9 cellular contexts compared by ENCODE assay signal in genomic region chr10:48215148-48215982, GRCh38. TPM values are rescaled to one million over a fixed set of nuclear protein-coding genes. Genes with fewer than 3 reads are reported as not detected.
DNase-seq lines count a peak whose midpoint lies in the region; ATAC-seq and TF ChIP-seq lines count a peak whose summit lies in the region.
"Had no signal": no experiment of that assay in that cellular context is flagged by ENCODE, and none has a peak within 500 bp of the region (broad histone marks: within the 10 kb centered on the region; RNA-seq: fewer than 3 reads in every experiment).

No MANE protein-coding gene starts in this region.

- TF ChIP-seq CTCF in dorsolateral prefrontal cortex (IDR thresholded peaks at IDR 0.05 in 54 of 56, conservative IDR thresholded peaks at IDR 0.05 in 2 of 56; ENCODE audit: low read depth in 1 of 56, partially characterized antibody in 56 of 56), result peak in 54 of 56 donors; percentile 21 to 68 (median 54)
- TF ChIP-seq CTCF in vagina (IDR thresholded peaks at IDR 0.05), result no peak

- H3K27ac ChIP-seq in dorsolateral prefrontal cortex, result no peak overlapping the region
- H3K27ac ChIP-seq in vagina, result no peak overlapping the region
- H3K27ac ChIP-seq: BLaER1 treated with 17β-estradiol and CSF1 and Interleukin-3, amounts not matched to agents 10 nM and 100 nM had no signal

- intact Hi-C loops in dorsolateral prefrontal cortex (cut with DNase I), result loop anchor here in 1 of 2 donors (5.0 kb wide), 1 partner anchor 77 kb away; no protein-coding TSS in a partner anchor
- intact Hi-C loops in vagina (cut with DNase I), result no loop called here

- H3K36me3 ChIP-seq in vagina, result no peaks in the 10 kb centered on the region
- H3K36me3 ChIP-seq: BLaER1 treated with 17β-estradiol and CSF1 and Interleukin-3, amounts not matched to agents 10 nM and 100 nM had no signal

- no peak for TF ChIP-seq POLR2A in vagina (IDR thresholded peaks at IDR 0.05)

- ATAC-seq in HG02840 (IDR thresholded peaks at IDR 0.05; ENCODE audit: low FRiP score, unreplicated experiment), result no peak

- no peaks in the 10 kb centered on the region for H3K27me3 ChIP-seq in dorsolateral prefrontal cortex
- no peaks in the 10 kb centered on the region for H3K27me3 ChIP-seq in vagina
- H3K27me3 ChIP-seq: BLaER1 treated with 17β-estradiol and CSF1 and Interleukin-3, amounts not matched to agents 10 nM and 100 nM had no signal

- H3K9me3 ChIP-seq in vagina, result no peaks in the 10 kb centered on the region

- DNase-seq in NCI-H1436 (lab: John Stamatoyannopoulos, UW) (peak; percentile 14), NCI-H1436 treated with DMSO at 0.1 percent for 48 hours (lab: John Stamatoyannopoulos, UW) (no peak), HuH-7 (ENCODE audit: low spot score) (peak; percentile 26), SK-N-DZ (ENCODE audit: low spot score) (peak; percentile 64), dorsolateral prefrontal cortex (peak in 1 of 10 donors; percentile 37), mucosa of gallbladder (ENCODE audit: low spot score) (peak; percentile 19), vagina (ENCODE audit: extremely low spot score in 2 of 2) (no peak)

- no peak overlapping the region for H3K4me3 ChIP-seq in dorsolateral prefrontal cortex
- H3K4me3 ChIP-seq in vagina, result no peak overlapping the region
- H3K4me3 ChIP-seq: BLaER1 treated with 17β-estradiol and CSF1 and Interleukin-3, amounts not matched to agents 10 nM and 100 nM had no signal

- H3K4me1 ChIP-seq in vagina, result no peaks in the 10 kb centered on the region
- H3K4me1 ChIP-seq: BLaER1 treated with 17β-estradiol and CSF1 and Interleukin-3, amounts not matched to agents 10 nM and 100 nM had no signal

RNA-seq across cellular contexts. Expression of gene FRMPD2, which starts 59.1 kb away (rescaled TPM):
- polyA plus RNA-seq in SK-N-DZ (2014; cell fraction: cytosol; rRNA removed), result not detected in 2 replicates
- polyA plus RNA-seq in SK-N-DZ (2014; cell fraction: nucleus; rRNA removed), result 0.09 TPM in 1 of 2 replicates, not detected in the other
- 10 to 100 TPM in 110 of 120 experiments, 1 to 10 TPM in 10; 5.9 to 49.3 (median 15.7) TPM for total RNA-seq in dorsolateral prefrontal cortex
- 0.23 TPM for total RNA-seq in mucosa of gallbladder
- total RNA-seq in vagina, result not detected

Comparison
In these comparisons a context has a peak if more than half of its experiments do, and no peak if none do; other contexts are left out.
1. DNase-seq: peak in NCI-H1436 (single experiment), HuH-7 (single experiment), SK-N-DZ (single experiment) and mucosa of gallbladder (single experiment); none in NCI-H1436 treated with DMSO at 0.1 percent for 48 hours (single experiment) and vagina (0 of 2).
2. CTCF ChIP-seq: peak in dorsolateral prefrontal cortex (54 of 56); none in vagina (0 of 3).